In genomic region chr22:43867839-43868652, GRCh38 we compare ENCODE assay signal across 8 cellular contexts. TPM values are rescaled to one million over a fixed set of nuclear protein-coding genes. Genes with fewer than 3 reads are reported as not detected.
DNase-seq lines count a peak whose midpoint lies in the region; ATAC-seq and TF ChIP-seq lines count a peak whose summit lies in the region.

No MANE protein-coding gene starts in this region.

- no peaks in the 10 kb centered on the region for H3K4me1 ChIP-seq in neuronal stem cell (ENCODE audit: control insufficient read depth in 2 of 2, insufficient read depth in 1 of 2, low read depth in 1 of 2, low read length in 2 of 2)

- H3K36me3 ChIP-seq in neuronal stem cell (replicated peaks in 1 of 2; ENCODE audit: control insufficient read depth in 2 of 2, insufficient read depth in 2 of 2, low read length in 2 of 2), result no peaks in the 10 kb centered on the region

- no peaks in the 10 kb centered on the region for H3K79me1 ChIP-seq in neuronal stem cell (ENCODE audit: low read depth, low read length)

- no peak overlapping the region for H3K4me3 ChIP-seq in neuronal stem cell (ENCODE audit: low read length in 2 of 2)

- H3K4ac ChIP-seq in neuronal stem cell (ENCODE audit: low read length), result no peak overlapping the region

- no peak overlapping the region for H3K4me2 ChIP-seq in neuronal stem cell (ENCODE audit: insufficient read depth, low read length, poor library complexity, severe bottlenecking)

- H4K8ac ChIP-seq in neuronal stem cell (ENCODE audit: low read depth, low read length), result no peak overlapping the region

- no peak overlapping the region for H3K23ac ChIP-seq in neuronal stem cell (ENCODE audit: low read depth, low read length, poor library complexity)

- no peak overlapping the region for H3K14ac ChIP-seq in neuronal stem cell (ENCODE audit: low read length)

- no peak overlapping the region for H2BK120ac ChIP-seq in neuronal stem cell (ENCODE audit: low read depth, low read length)

- no peak overlapping the region for H2AFZ ChIP-seq in neuronal stem cell (ENCODE audit: low read length)

- H4K91ac ChIP-seq in neuronal stem cell (ENCODE audit: low read depth, low read length, poor library complexity), result no peak overlapping the region

- H3K9me3 ChIP-seq in neuronal stem cell (replicated peaks in 1 of 2; ENCODE audit: control insufficient read depth in 2 of 2, insufficient read depth in 1 of 2, low read depth in 1 of 2, low read length in 2 of 2), result no peaks in the 10 kb centered on the region

- no peak overlapping the region for H3K27ac ChIP-seq in neuronal stem cell (replicated peaks; ENCODE audit: low read length)

- no peak overlapping the region for H2BK12ac ChIP-seq in neuronal stem cell (ENCODE audit: low read length)

- ATAC-seq in SK-N-SH treated with all-trans-retinoic acid at 6 μM for 48 hours, result 0 out of 3 replicates have a peak, but pooled peaks have one; percentile 44
- no peak for ATAC-seq in HG02938 (IDR thresholded peaks at IDR 0.05; ENCODE audit: unreplicated experiment)

- H2AK5ac ChIP-seq in neuronal stem cell (ENCODE audit: low read depth, low read length), result no peak overlapping the region

- WGBS in neuronal stem cell (ENCODE audit: extremely low coverage in 2 of 2, insufficient read length in 2 of 2, insufficient replicate concordance in 1 of 2), 2 donors, result no CpG with 5 or more reads among the region's 11 CpGs

- H2BK15ac ChIP-seq in neuronal stem cell (ENCODE audit: low read length), result no peak overlapping the region

- DNase-seq in activated T-cell treated with anti-CD3 and anti-CD28 coated beads for 1 hour (ENCODE audit: low read depth) (peak; percentile 7), activated T-cell treated with anti-CD3 and anti-CD28 coated beads for 4 hours (no peak), fibroblast of peridontal ligament (ENCODE audit: extremely low read depth) (peak; percentile 70), neuronal stem cell (ENCODE audit: low spot score) (peak; percentile 84), NCI-H2196 treated with DMSO at 0.1 percent for 48 hours (lab: John Stamatoyannopoulos, UW; ENCODE audit: unreplicated experiment) (no peak), NCI-H345 treated with DMSO at 0.1 percent for 48 hours (lab: John Stamatoyannopoulos, UW; ENCODE audit: unreplicated experiment) (no peak)

- H3K9ac ChIP-seq in neuronal stem cell (ENCODE audit: low read depth, low read length, poor library complexity), result no peak overlapping the region

- H3K18ac ChIP-seq in neuronal stem cell (ENCODE audit: low read length), result no peak overlapping the region

- no peak overlapping the region for H2BK5ac ChIP-seq in neuronal stem cell (ENCODE audit: low read length)

- H3K27me3 ChIP-seq in neuronal stem cell (ENCODE audit: control insufficient read depth in 3 of 3, insufficient read depth in 3 of 3, low read depth in 1 of 3, low read length in 3 of 3), result no peaks in the 10 kb centered on the region

TF ChIP-seq in SK-N-SH treated with all-trans-retinoic acid at 6 μM for 48 hours, 23 proteins besides CTCF, POLR2A, EP300 and RAD21:
- no peak for TF ChIP-seq SNAI2 (CRISPR knock-in tag; IDR thresholded peaks at IDR 0.05)
- no peak for TF ChIP-seq ZNF565 (CRISPR knock-in tag; conservative IDR thresholded peaks at IDR 0.05; ENCODE audit: low read depth)
- TF ChIP-seq PATZ1 (CRISPR knock-in tag; IDR thresholded peaks at IDR 0.05; ENCODE audit: borderline replicate concordance), result no peak
- no peak for TF ChIP-seq RARB (CRISPR knock-in tag; IDR thresholded peaks at IDR 0.05)
- TF ChIP-seq ESRRG (CRISPR knock-in tag; IDR thresholded peaks at IDR 0.05), result no peak
- TF ChIP-seq ZNF8 (CRISPR knock-in tag; IDR thresholded peaks at IDR 0.05), result no peak
- TF ChIP-seq CSRNP3 (CRISPR knock-in tag; IDR thresholded peaks at IDR 0.05), result no peak
- no peak for TF ChIP-seq ZFP30 (CRISPR knock-in tag; IDR thresholded peaks at IDR 0.05)

RNA-seq across cellular contexts. Expression of gene SULT4A1, which starts 5.7 kb away (rescaled TPM):
- polyA plus RNA-seq in neuronal stem cell (2013, experiment 1 of 2), result 7.1 TPM
- 7.0 TPM for polyA plus RNA-seq in neuronal stem cell (2013, experiment 2 of 2)

RNA-seq across cellular contexts. Expression of gene PNPLA5, which starts 23.8 kb away (rescaled TPM):
- not detected for polyA plus RNA-seq in neuronal stem cell (2013, experiment 1 of 2)
- not detected for polyA plus RNA-seq in neuronal stem cell (2013, experiment 2 of 2)

RNA-seq across cellular contexts. Expression of gene PNPLA3, which starts 55.6 kb away (rescaled TPM):
- polyA plus RNA-seq in neuronal stem cell (2013, experiment 1 of 2), result 11.0 TPM
- polyA plus RNA-seq in neuronal stem cell (2013, experiment 2 of 2), result 11.6 TPM

RNA-seq across cellular contexts. Expression of gene EFCAB6, which starts 55.9 kb away (rescaled TPM):
- 0.49 TPM for polyA plus RNA-seq in neuronal stem cell (2013, experiment 1 of 2)
- polyA plus RNA-seq in neuronal stem cell (2013, experiment 2 of 2), result 0.48 TPM

Comparison
In these comparisons a context has a peak if more than half of its experiments do, and no peak if none do; other contexts are left out.
1. DNase-seq: peak in activated T-cell treated with anti-CD3 and anti-CD28 coated beads for 1 hour (single experiment), fibroblast of peridontal ligament (single experiment) and neuronal stem cell (single experiment); none in activated T-cell treated with anti-CD3 and anti-CD28 coated beads for 4 hours (single experiment), NCI-H2196 treated with DMSO at 0.1 percent for 48 hours (single experiment) and NCI-H345 treated with DMSO at 0.1 percent for 48 hours (single experiment).